In the genomic region with DNA sequence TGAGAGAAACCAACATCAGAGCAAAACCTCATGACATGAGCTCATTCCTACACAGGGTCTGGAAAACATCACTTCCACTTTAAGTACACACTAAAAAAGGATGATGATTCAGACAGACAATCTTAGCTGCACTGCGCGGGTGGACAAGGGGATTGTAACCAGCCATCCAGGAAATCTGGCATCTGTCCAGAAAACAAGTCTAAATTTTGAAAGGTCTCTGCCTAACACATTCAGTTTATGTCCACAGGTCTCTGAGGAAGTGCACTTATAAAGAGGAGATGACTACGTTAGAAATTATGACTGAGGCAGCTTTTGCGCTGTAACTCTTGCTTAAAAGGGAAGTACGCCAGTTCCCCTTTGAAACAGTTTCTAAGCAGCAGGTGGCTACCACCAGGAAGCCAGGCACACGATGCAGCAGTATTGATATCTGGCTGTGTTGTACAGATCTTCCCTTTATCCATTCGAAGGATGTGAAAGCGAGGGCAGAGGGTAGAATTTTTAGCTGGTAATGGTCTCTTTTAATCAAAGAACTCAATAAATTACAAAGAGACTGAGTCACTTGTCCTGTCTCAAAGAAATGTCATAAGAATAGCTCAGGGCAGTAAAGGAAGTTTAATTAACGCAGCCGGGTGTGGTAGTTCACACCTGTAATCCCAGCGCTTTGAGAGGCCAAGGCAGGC, we compare ENCODE assay signal across 9 cellular contexts.
DNase-seq lines count a peak whose midpoint lies in the region; ATAC-seq and TF ChIP-seq lines count a peak whose summit lies in the region.
"Had no signal": no experiment of that assay in that cellular context is flagged by ENCODE, and none has a peak within 500 bp of the region (broad histone marks: within the 10 kb centered on the region; RNA-seq: fewer than 3 reads in every experiment).

No MANE protein-coding gene starts in this region.

- H3K27me3 ChIP-seq in HCT116 (ENCODE audit: insufficient read depth, low read length) (no peaks in the 10 kb centered on the region), right cardiac atrium (ENCODE audit: control insufficient read depth, insufficient read depth) (no peaks in the 10 kb centered on the region)

- H3K4me1 Mint-ChIP-seq in activated CD4-positive, alpha-beta memory T cell treated with anti-CD3 and anti-CD28 coated beads for 36 hours (ENCODE audit: low read depth), result no peaks in the 10 kb centered on the region
- no peaks in the 10 kb centered on the region for H3K4me1 Mint-ChIP-seq in activated CD4-positive, alpha-beta memory T cell treated with anti-CD3 and anti-CD28 coated beads, Interleukin-2, amount 10 ng/mL, durations not matched to agents 7 days and 5 days

- no peaks in the 10 kb centered on the region for H3K79me2 ChIP-seq in HCT116 (ENCODE audit: insufficient read depth, low read length)

- H3K9me3 ChIP-seq in HCT116 (ENCODE audit: control insufficient read depth in 1 of 2, insufficient read depth in 1 of 2, low read depth in 1 of 2, low read length in 2 of 2), result no peaks in the 10 kb centered on the region
- H3K9me3 ChIP-seq in right cardiac atrium (ENCODE audit: control insufficient read depth, low read length), result no peaks in the 10 kb centered on the region

- H4K20me1 ChIP-seq in HCT116 (ENCODE audit: insufficient read depth), result no peaks in the 10 kb centered on the region

- H3K27ac ChIP-seq in HCT116 (ENCODE audit: low read depth, low read length) (peak overlapping the region; percentile 42), right cardiac atrium (ENCODE audit: low read length) (peak overlapping the region; percentile 90)

- H3K4me2 ChIP-seq in HCT116 (ENCODE audit: low read length), result peak overlapping the region; percentile 57

- H3K4me3 ChIP-seq in HCT116 (replicated peaks in 1 of 2; ENCODE audit: low read depth in 1 of 2, low read length in 2 of 2) (0 out of 4 replicates have a peak overlapping the region, but pooled peaks of 1 of the 2 experiments have one; percentile 4), right cardiac atrium (ENCODE audit: low read length) (no peak overlapping the region)

- H3K9me3 Mint-ChIP-seq in activated CD4-positive, alpha-beta memory T cell treated with anti-CD3 and anti-CD28 coated beads for 36 hours, result no peaks in the 10 kb centered on the region
- H3K9me3 Mint-ChIP-seq in activated CD4-positive, alpha-beta memory T cell treated with anti-CD3 and anti-CD28 coated beads, Interleukin-2, amount 10 ng/mL, durations not matched to agents 7 days and 5 days, result no peaks in the 10 kb centered on the region
- H3K9me3 Mint-ChIP-seq in activated naive CD4-positive, alpha-beta T cell treated with anti-CD3 and anti-CD28 coated beads, Interleukin-2, amount 50 U/mL, for 72 hours, result no peaks in the 10 kb centered on the region

- H3K4me1 ChIP-seq in HCT116 (ENCODE audit: control insufficient read depth in 1 of 2, insufficient read depth in 2 of 2, low read length in 2 of 2) (peaks cover 23 to 31% of the 10 kb centered on the region in 2 experiments), right cardiac atrium (ENCODE audit: control insufficient read depth, insufficient read depth, low read length) (peaks cover 2% of the 10 kb centered on the region)

- H3K36me3 Mint-ChIP-seq in activated CD4-positive, alpha-beta memory T cell treated with anti-CD3 and anti-CD28 coated beads for 36 hours, result no peaks in the 10 kb centered on the region
- no peaks in the 10 kb centered on the region for H3K36me3 Mint-ChIP-seq in activated CD4-positive, alpha-beta memory T cell treated with anti-CD3 and anti-CD28 coated beads, Interleukin-2, amount 10 ng/mL, durations not matched to agents 7 days and 5 days (ENCODE audit: low read depth)
- no peaks in the 10 kb centered on the region for H3K36me3 Mint-ChIP-seq in activated naive CD4-positive, alpha-beta T cell treated with anti-CD3 and anti-CD28 coated beads, Interleukin-2, amount 50 U/mL, for 72 hours
- H3K36me3 Mint-ChIP-seq: brain had no signal

- H2AFZ ChIP-seq in HCT116 (ENCODE audit: low read depth, low read length, poor library complexity, severe bottlenecking), result peak overlapping the region; percentile 37

- RAD21 ChIA-PET in HCT116 (lab: Charles Lee; ENCODE audit: low non-redundant PET in 1 of 2, low total read pairs in 2 of 2, uncharacterized antibody in 2 of 2, unreplicated experiment in 2 of 2), result no interaction called here

- H3K4me3 Mint-ChIP-seq in activated CD4-positive, alpha-beta memory T cell treated with anti-CD3 and anti-CD28 coated beads for 36 hours, result no peak overlapping the region
- H3K4me3 Mint-ChIP-seq in activated CD4-positive, alpha-beta memory T cell treated with anti-CD3 and anti-CD28 coated beads, Interleukin-2, amount 10 ng/mL, durations not matched to agents 7 days and 5 days, result no peak overlapping the region
- H3K4me3 Mint-ChIP-seq: brain had no signal

- H3K27ac Mint-ChIP-seq in activated CD4-positive, alpha-beta memory T cell treated with anti-CD3 and anti-CD28 coated beads for 36 hours, result no peak overlapping the region
- no peak overlapping the region for H3K27ac Mint-ChIP-seq in activated CD4-positive, alpha-beta memory T cell treated with anti-CD3 and anti-CD28 coated beads, Interleukin-2, amount 10 ng/mL, durations not matched to agents 7 days and 5 days
- H3K27ac Mint-ChIP-seq in activated naive CD4-positive, alpha-beta T cell treated with anti-CD3 and anti-CD28 coated beads, Interleukin-2, amount 50 U/mL, for 72 hours, result no peak overlapping the region
- H3K27ac Mint-ChIP-seq: brain had no signal

- no peak for TF ChIP-seq CTCF in HCT116 (IDR thresholded peaks at IDR 0.05 in 2 of 3, conservative IDR thresholded peaks at IDR 0.05 in 1 of 3; ENCODE audit: borderline replicate concordance in 1 of 3, insufficient read depth in 1 of 3, low read depth in 2 of 3, low read length in 2 of 3)

- ATAC-seq in HCT116 (peak; percentile 89), right cardiac atrium (peak; percentile 74 to 89)
- peak; percentile 87 to 90 for ATAC-seq in activated naive CD4-positive, alpha-beta T cell treated with anti-CD3 and anti-CD28 coated beads, Interleukin-2, amount 50 U/mL, for 72 hours

- no peak for TF ChIP-seq POLR2A in HCT116 (IDR thresholded peaks at IDR 0.05; ENCODE audit: borderline replicate concordance, extremely low read depth, insufficient read depth, insufficient read length)

- no peak overlapping the region for H3K9ac ChIP-seq in HCT116 (ENCODE audit: low read length)

- POLR2A ChIA-PET in activated CD4-positive, alpha-beta memory T cell treated with anti-CD3 and anti-CD28 coated beads for 36 hours (lab: Charles Lee), result no interaction called here
- POLR2A ChIA-PET in activated CD4-positive, alpha-beta memory T cell treated with anti-CD3 and anti-CD28 coated beads, Interleukin-2, amount 10 ng/mL, durations not matched to agents 7 days and 5 days (lab: Charles Lee), result no interaction called here
- POLR2A ChIA-PET in HCT116 (lab: Charles Lee), result interaction anchor here (0.7 kb wide), 1 partner anchor 92 kb away, joined by 3 read pairs; no protein-coding TSS in a partner anchor

- no TSS peak for BruUV-seq in HCT116 (replicated peaks; lab: Mats Ljungman, UMichigan)

- no peaks in the 10 kb centered on the region for H3K27me3 Mint-ChIP-seq in activated CD4-positive, alpha-beta memory T cell treated with anti-CD3 and anti-CD28 coated beads for 36 hours
- no peaks in the 10 kb centered on the region for H3K27me3 Mint-ChIP-seq in activated CD4-positive, alpha-beta memory T cell treated with anti-CD3 and anti-CD28 coated beads, Interleukin-2, amount 10 ng/mL, durations not matched to agents 7 days and 5 days
- H3K27me3 Mint-ChIP-seq: brain had no signal

- no peaks in the 10 kb centered on the region for H3K36me3 ChIP-seq in HCT116 (ENCODE audit: control insufficient read depth in 1 of 2, insufficient read depth in 2 of 2, low read length in 2 of 2)

- intact Hi-C loops in activated CD4-positive, alpha-beta memory T cell treated with anti-CD3 and anti-CD28 coated beads for 36 hours (cut with micrococcal nuclease), result loop anchor here (10.0 kb wide), 3 partner anchors 92 to 408 kb away; no protein-coding TSS in a partner anchor
- intact Hi-C loops in HCT116 (cut with micrococcal nuclease) (loop anchor here (2.0 to 5.0 kb wide), 3 partner anchors 532 to 1044 kb away; no protein-coding TSS in a partner anchor), right cardiac atrium (cut with DNase I) (loop anchor here in 1 of 4 donors (5.0 kb wide), 1 partner anchor 470 kb away; no protein-coding TSS in a partner anchor)

- DNase-seq in activated CD4-positive, alpha-beta memory T cell treated with anti-CD3 and anti-CD28 coated beads for 36 hours, result peak; percentile 59
- DNase-seq in activated CD4-positive, alpha-beta memory T cell treated with anti-CD3 and anti-CD28 coated beads, Interleukin-2, amount 10 ng/mL, durations not matched to agents 7 days and 5 days, result no peak
- DNase-seq in HCT116 (ENCODE audit: low read depth, low spot score) (peak; percentile 91), NCI-H146 treated with DMSO at 0.1 percent for 48 hours (lab: John Stamatoyannopoulos, UW; ENCODE audit: unreplicated experiment) (peak; percentile 55), right cardiac atrium (peak; percentile 50 to 58 (median 58))
- peak in 1 of 2 donors; percentile 31 for DNase-seq in activated naive CD4-positive, alpha-beta T cell treated with anti-CD3 and anti-CD28 coated beads, Interleukin-2, amount 50 U/mL, for 72 hours (ENCODE audit: low spot score in 2 of 2)
- peak; percentile 29 for DNase-seq in stimulated activated CD8-positive, alpha-beta memory T cell treated with anti-CD3 and anti-CD28 coated beads, Interleukin-4, amount 100 ng/mL, for 48 hours
- DNase-seq in activated CD8-positive, alpha-beta memory T cell treated with anti-CD3 and anti-CD28 coated beads for 24 hours, result no peak

- CTCF ChIA-PET in activated CD4-positive, alpha-beta memory T cell treated with anti-CD3 and anti-CD28 coated beads for 36 hours (lab: Charles Lee), result no interaction called here
- CTCF ChIA-PET in activated CD4-positive, alpha-beta memory T cell treated with anti-CD3 and anti-CD28 coated beads, Interleukin-2, amount 10 ng/mL, durations not matched to agents 7 days and 5 days (lab: Charles Lee), result interaction anchor here (1.2 kb wide), 1 partner anchor 16 kb away, joined by 4 read pairs; no protein-coding TSS in a partner anchor
- CTCF ChIA-PET in HCT116 (lab: Charles Lee), result interaction anchor here (1.2 to 1.9 kb wide), 4 partner anchors 15 to 1244 kb away, joined by 3 to 8 read pairs (median 5); no protein-coding TSS in a partner anchor

- no peaks in the 10 kb centered on the region for H3K9me2 ChIP-seq in HCT116 (ENCODE audit: insufficient read depth)

- TF ChIP-seq RAD21 in HCT116 (IDR thresholded peaks at IDR 0.05; ENCODE audit: low read depth), result 0 out of 2 replicates have a peak, but pooled peaks have one; percentile 4

- WGBS in right cardiac atrium, result 22% methylated on average over 11 of the region's 11 CpGs

Comparison
In these comparisons a context has a peak if more than half of its experiments do, and no peak if none do; other contexts are left out.
1. DNase-seq: peak in activated CD4-positive, alpha-beta memory T cell treated with anti-CD3 and anti-CD28 coated beads for 36 hours (single experiment), HCT116 (single experiment), NCI-H146 treated with DMSO at 0.1 percent for 48 hours (single experiment), right cardiac atrium (3 of 3) and stimulated activated CD8-positive, alpha-beta memory T cell treated with anti-CD3 and anti-CD28 coated beads, Interleukin-4, amount 100 ng/mL, for 48 hours (single experiment); none in activated CD4-positive, alpha-beta memory T cell treated with anti-CD3 and anti-CD28 coated beads, Interleukin-2, amount 10 ng/mL, durations not matched to agents 7 days and 5 days (single experiment) and activated CD8-positive, alpha-beta memory T cell treated with anti-CD3 and anti-CD28 coated beads for 24 hours (single experiment).
2. Peak in every context shown above with its lines, with median percentiles within 50 percentile points of each other: ATAC-seq.